17 cellular contexts compared by ENCODE assay signal in genomic region chr16:54812229-54812628, GRCh38.
DNase-seq lines count a peak whose midpoint lies in the region; ATAC-seq and TF ChIP-seq lines count a peak whose summit lies in the region.
"Had no signal": no experiment of that assay in that cellular context is flagged by ENCODE, and none has a peak within 500 bp of the region (broad histone marks: within the 10 kb centered on the region; RNA-seq: fewer than 3 reads in every experiment).

No MANE protein-coding gene starts in this region.

- 56% methylated on average over 3 of the region's 3 CpGs for WGBS in mammary epithelial cell (ENCODE audit: low coverage, missing lambda C conversion rate)
- 79 to 100% methylated on average over 1 to 3 of the region's 3 CpGs for WGBS in endodermal cell (ENCODE audit: insufficient coverage in 1 of 2, insufficient read length in 1 of 2), 2 experiments

- no peaks in the 10 kb centered on the region for H3K4me1 ChIP-seq in mammary epithelial cell (ENCODE audit: insufficient read depth, low read length)
- H3K4me1 ChIP-seq in endodermal cell (ENCODE audit: control insufficient read depth, insufficient read depth, low read length) = no peaks in the 10 kb centered on the region

- H3K36me3 Mint-ChIP-seq in MCF 10A (ENCODE audit: insufficient read depth, unreplicated experiment) (no peaks in the 10 kb centered on the region), endodermal cell (ENCODE audit: low read depth) (no peaks in the 10 kb centered on the region)
- H3K36me3 Mint-ChIP-seq: type B pancreatic cell had no signal

- TF ChIP-seq CTCF in MCF 10A (IDR thresholded peaks at IDR 0.05; ENCODE audit: unreplicated experiment) (no peak), mammary epithelial cell (conservative IDR thresholded peaks at IDR 0.05 in 1 of 2, IDR thresholded peaks at IDR 0.05 in 1 of 2; ENCODE audit: extremely low read depth in 1 of 2, insufficient read depth in 1 of 2, low read depth in 1 of 2, low read length in 2 of 2) (peak in 1 of 2 donors; percentile 53), endodermal cell (conservative IDR thresholded peaks at IDR 0.05) (peak; percentile 53)

- H3K9me3 ChIP-seq in mammary epithelial cell (replicated peaks; ENCODE audit: insufficient read depth, low read length) (no peaks in the 10 kb centered on the region), endodermal cell (ENCODE audit: control insufficient read depth, low read length) (no peaks in the 10 kb centered on the region)
- H3K9me3 ChIP-seq: ovary had no signal

- H3K4me2 ChIP-seq in mammary epithelial cell (ENCODE audit: insufficient read depth, low read depth, low read length) = no peak overlapping the region

- H3K36me3 ChIP-seq in mammary epithelial cell (ENCODE audit: insufficient read depth, low read length) = no peaks in the 10 kb centered on the region
- no peaks in the 10 kb centered on the region for H3K36me3 ChIP-seq in endodermal cell (ENCODE audit: control insufficient read depth, insufficient read depth, low read length)
- H3K36me3 ChIP-seq: ovary had no signal

- H3K9me3 Mint-ChIP-seq in MCF 10A (ENCODE audit: unreplicated experiment) (no peaks in the 10 kb centered on the region), endodermal cell (no peaks in the 10 kb centered on the region)

- H3K27me3 ChIP-seq in mammary epithelial cell (ENCODE audit: insufficient read depth, low read length) (no peaks in the 10 kb centered on the region), endodermal cell (ENCODE audit: control insufficient read depth, insufficient read depth, low read length, poor library complexity, severe bottlenecking) (no peaks in the 10 kb centered on the region)
- H3K27me3 ChIP-seq: ovary had no signal

- intact Hi-C loops in MCF 10A (cut with micrococcal nuclease) = loop anchor here (1.0 to 10.0 kb wide), 3 partner anchors 178 to 920 kb away; partner anchors contain the start of gene IRX3
- intact Hi-C loops in mammary epithelial cell (cut with micrococcal nuclease) = loop anchor here (1.0 to 10.0 kb wide), 4 partner anchors 165 to 1257 kb away; no protein-coding TSS in a partner anchor
- intact Hi-C loops in sciatic nerve (cut with DNase I) = no loop called here

- no peaks in the 10 kb centered on the region for H4K20me1 ChIP-seq in mammary epithelial cell (ENCODE audit: insufficient read depth, low read length)

- CTCF ChIA-PET in MCF 10A (lab: Yijun Ruan, JAX) (interaction anchor here (0.7 to 1.3 kb wide), 2 partner anchors 179 to 340 kb away, joined by 3 to 7 read pairs; no protein-coding TSS in a partner anchor), mammary epithelial cell (lab: Charles Lee; ENCODE audit: low non-redundant PET) (interaction anchor here (0.7 kb wide), 4 partner anchors 178 to 1263 kb away, joined by 3 to 5 read pairs (median 4); no protein-coding TSS in a partner anchor)

- BruUV-seq in MCF 10A (replicated peaks; lab: Mats Ljungman, UMichigan) (no TSS peak), mammary epithelial cell (replicated peaks; lab: Mats Ljungman, UMichigan) (no TSS peak)

- H3K4me3 ChIP-seq in mammary epithelial cell (replicated peaks in 1 of 3; ENCODE audit: insufficient read depth in 1 of 3, low read depth in 2 of 3, low read length in 3 of 3) = no peak overlapping the region
- H3K4me3 ChIP-seq in endodermal cell (ENCODE audit: low read length) = no peak overlapping the region
- H3K4me3 ChIP-seq: ovary had no signal

- DNase-seq in MCF 10A (ENCODE audit: unreplicated experiment) (peak; percentile 27), mammary epithelial cell (no peak), NCI-H1092 treated with DMSO at 0.1 percent for 48 hours (lab: John Stamatoyannopoulos, UW) (peak; percentile 47), endodermal cell (no peak), sciatic nerve (ENCODE audit: low spot score) (no peak), HuH-7 (ENCODE audit: low spot score) (no peak), GDM1 (lab: John Stamatoyannopoulos, UW) (no peak), globus pallidus (ENCODE audit: low spot score) (no peak)
- DNase-seq: activated T-cell treated with anti-CD3 and anti-CD28 coated beads, Interleukin-2, amount 50 U/mL, for 48 hours; anterior cingulate cortex; effector CD8-positive, alpha-beta T cell; hypothalamus; IMR-90; NCI-H2029; ovary; SW 1271 had no signal

- ATAC-seq in sciatic nerve = peak; percentile 46

- H3K4me3 Mint-ChIP-seq in MCF 10A (ENCODE audit: unreplicated experiment) (no peak overlapping the region), endodermal cell (no peak overlapping the region)
- H3K4me3 Mint-ChIP-seq: type B pancreatic cell had no signal

- dilution Hi-C loops in mammary epithelial cell (cut with HindIII; ENCODE audit: low sequenced_read_pairs) = no loop called here

- in situ Hi-C loops in mammary epithelial cell (cut with MboI; ENCODE audit: low sequenced_read_pairs in 2 of 2) = loop anchor here in 1 of 2 donors (10.0 to 25.0 kb wide), 2 partner anchors 177 to 525 kb away; partner anchors contain the start of gene IRX3

- H3K79me2 ChIP-seq in mammary epithelial cell (ENCODE audit: insufficient read depth, low read length) = no peaks in the 10 kb centered on the region

- H3K27me3 Mint-ChIP-seq in MCF 10A (ENCODE audit: insufficient read depth, unreplicated experiment) (no peaks in the 10 kb centered on the region), endodermal cell (ENCODE audit: insufficient read depth) (peaks cover 2% of the 10 kb centered on the region)

- no peak overlapping the region for H2AFZ ChIP-seq in mammary epithelial cell (ENCODE audit: low read depth, low read length)

- H3K27ac ChIP-seq in mammary epithelial cell (ENCODE audit: insufficient read depth, low read depth, low read length) = no peak overlapping the region
- H3K27ac ChIP-seq in endodermal cell (ENCODE audit: low read depth, low read length) = no peak overlapping the region
- H3K27ac ChIP-seq: ovary had no signal

- POLR2A ChIA-PET in MCF 10A (lab: Yijun Ruan, JAX) = interaction anchor here (0.7 to 2.0 kb wide), 2 partner anchors 156 to 290 kb away, joined by 3 to 4 read pairs; no protein-coding TSS in a partner anchor

- no peaks in the 10 kb centered on the region for H3K4me1 Mint-ChIP-seq in MCF 10A (ENCODE audit: insufficient read depth, unreplicated experiment)
- peaks cover 9% of the 10 kb centered on the region for H3K4me1 Mint-ChIP-seq in endodermal cell

- no peak overlapping the region for H3K27ac Mint-ChIP-seq in MCF 10A (ENCODE audit: low read depth, unreplicated experiment)
- no peak overlapping the region for H3K27ac Mint-ChIP-seq in endodermal cell
- H3K27ac Mint-ChIP-seq: type B pancreatic cell had no signal

- H3K9ac ChIP-seq in mammary epithelial cell (ENCODE audit: insufficient read depth, low read length) = no peak overlapping the region
- H3K9ac ChIP-seq in endodermal cell (ENCODE audit: extremely low read depth, low read length, poor library complexity, severe bottlenecking) = no peak overlapping the region

Comparison
In these comparisons a context has a peak if more than half of its experiments do, and no peak if none do; other contexts are left out.
1. DNase-seq: peak in MCF 10A (single experiment) and NCI-H1092 treated with DMSO at 0.1 percent for 48 hours (single experiment); none in mammary epithelial cell (single experiment), endodermal cell (single experiment), sciatic nerve (single experiment), HuH-7 (single experiment), GDM1 (single experiment) and globus pallidus (single experiment).